10 cellular contexts compared by ENCODE assay signal in the genomic region with DNA sequence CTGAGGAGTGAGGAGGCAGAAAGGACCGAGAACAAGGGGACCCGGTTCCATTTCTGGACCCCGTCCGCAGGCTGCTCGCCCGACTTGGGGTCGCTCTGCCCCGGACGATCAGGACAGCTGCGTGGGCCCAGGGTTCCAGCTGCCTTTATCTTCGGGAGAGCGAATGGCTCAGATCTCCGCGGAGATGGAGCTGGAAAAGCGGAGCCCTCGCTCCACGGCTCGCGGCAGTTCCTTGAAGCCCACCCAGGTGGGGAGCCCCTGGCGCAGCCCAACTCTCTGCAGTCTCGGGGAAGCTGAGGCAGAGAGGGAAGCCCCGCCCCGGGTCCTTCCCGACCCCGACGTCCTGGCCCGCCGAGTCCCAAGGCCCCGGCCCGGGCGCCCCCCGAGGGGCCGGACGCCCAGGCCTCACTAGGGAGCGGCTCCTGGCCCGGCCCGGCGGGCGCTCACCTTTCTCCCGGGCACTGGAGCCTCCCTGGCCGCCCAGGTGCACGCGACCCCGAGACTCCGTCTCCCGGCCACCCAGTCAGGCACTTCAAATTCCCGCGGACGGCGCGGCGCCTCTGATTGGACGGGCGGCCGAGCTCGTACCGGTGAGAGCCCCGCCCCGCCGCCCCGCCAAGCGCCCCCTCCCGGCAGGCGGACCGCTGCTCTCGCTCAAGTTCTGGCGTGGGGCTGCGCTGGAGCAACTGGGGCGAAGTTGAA.
DNase-seq lines count a peak whose midpoint lies in the region; ATAC-seq and TF ChIP-seq lines count a peak whose summit lies in the region.
"Had no signal": no experiment of that assay in that cellular context is flagged by ENCODE, and none has a peak within 500 bp of the region (broad histone marks: within the 10 kb centered on the region; RNA-seq: fewer than 3 reads in every experiment).

No MANE protein-coding gene starts in this region.

- ATAC-seq in HG02938 (IDR thresholded peaks at IDR 0.05; ENCODE audit: unreplicated experiment) = no peak
- ATAC-seq: mucosa of descending colon; stimulated activated effector memory CD8-positive, alpha-beta T cell treated with anti-CD3 and anti-CD28 coated beads, Interleukin-12 subunit alpha, Interleukin-12 subunit beta, amount 100 ng/mL, for 72 hours had no signal

- POLR2A ChIA-PET in activated CD4-positive, alpha-beta T cell treated with anti-CD3 and anti-CD28 coated beads, Interleukin-2, amount 10 ng/mL, durations not matched to agents 7 days and 5 days (lab: Charles Lee) = interaction anchor here (0.7 kb wide), 1 partner anchor 289 kb away, joined by 3 read pairs; no protein-coding TSS in a partner anchor

- H3K27me3 Mint-ChIP-seq in activated CD4-positive, alpha-beta T cell treated with anti-CD3 and anti-CD28 coated beads, Interleukin-2, amount 10 ng/mL, durations not matched to agents 7 days and 5 days = peaks cover 43% of the 10 kb centered on the region
- peaks cover 1% of the 10 kb centered on the region for H3K27me3 Mint-ChIP-seq in glutamatergic neuron (ENCODE audit: unreplicated experiment)

- H3K36me3 Mint-ChIP-seq in activated CD4-positive, alpha-beta T cell treated with anti-CD3 and anti-CD28 coated beads, Interleukin-2, amount 10 ng/mL, durations not matched to agents 7 days and 5 days (ENCODE audit: low read depth) = no peaks in the 10 kb centered on the region
- no peaks in the 10 kb centered on the region for H3K36me3 Mint-ChIP-seq in glutamatergic neuron (ENCODE audit: unreplicated experiment)
- H3K36me3 Mint-ChIP-seq: stimulated activated effector memory CD8-positive, alpha-beta T cell treated with anti-CD3 and anti-CD28 coated beads, Interleukin-12 subunit alpha, Interleukin-12 subunit beta, amount 100 ng/mL, for 72 hours had no signal

- peak; percentile 67 for TF ChIP-seq CTCF in glutamatergic neuron (IDR thresholded peaks at IDR 0.05; ENCODE audit: partially characterized antibody, unreplicated experiment)

- no peak overlapping the region for H3K4me3 Mint-ChIP-seq in activated CD4-positive, alpha-beta T cell treated with anti-CD3 and anti-CD28 coated beads, Interleukin-2, amount 10 ng/mL, durations not matched to agents 7 days and 5 days
- H3K4me3 Mint-ChIP-seq in glutamatergic neuron (ENCODE audit: unreplicated experiment) = peak overlapping the region; percentile 70
- H3K4me3 Mint-ChIP-seq: stimulated activated effector memory CD8-positive, alpha-beta T cell treated with anti-CD3 and anti-CD28 coated beads, Interleukin-12 subunit alpha, Interleukin-12 subunit beta, amount 100 ng/mL, for 72 hours had no signal

- CTCF ChIA-PET in activated CD4-positive, alpha-beta T cell treated with anti-CD3 and anti-CD28 coated beads, Interleukin-2, amount 10 ng/mL, durations not matched to agents 7 days and 5 days (lab: Charles Lee) = no interaction called here

- no peaks in the 10 kb centered on the region for H3K4me1 Mint-ChIP-seq in activated CD4-positive, alpha-beta T cell treated with anti-CD3 and anti-CD28 coated beads, Interleukin-2, amount 10 ng/mL, durations not matched to agents 7 days and 5 days
- no peaks in the 10 kb centered on the region for H3K4me1 Mint-ChIP-seq in glutamatergic neuron (ENCODE audit: low read depth, unreplicated experiment)
- H3K4me1 Mint-ChIP-seq: stimulated activated effector memory CD8-positive, alpha-beta T cell treated with anti-CD3 and anti-CD28 coated beads, Interleukin-12 subunit alpha, Interleukin-12 subunit beta, amount 100 ng/mL, for 72 hours had no signal

- H3K27ac Mint-ChIP-seq in activated CD4-positive, alpha-beta T cell treated with anti-CD3 and anti-CD28 coated beads, Interleukin-2, amount 10 ng/mL, durations not matched to agents 7 days and 5 days = no peak overlapping the region
- H3K27ac Mint-ChIP-seq in glutamatergic neuron (ENCODE audit: unreplicated experiment) = no peak overlapping the region
- H3K27ac Mint-ChIP-seq: stimulated activated effector memory CD8-positive, alpha-beta T cell treated with anti-CD3 and anti-CD28 coated beads, Interleukin-12 subunit alpha, Interleukin-12 subunit beta, amount 100 ng/mL, for 72 hours had no signal

- peak; percentile 43 for DNase-seq in activated CD4-positive, alpha-beta T cell treated with anti-CD3 and anti-CD28 coated beads, Interleukin-2, amount 50 U/mL, for 1 hour
- no peak for DNase-seq in activated CD4-positive, alpha-beta T cell treated with anti-CD3 and anti-CD28 coated beads, Interleukin-2, amount 10 ng/mL, durations not matched to agents 7 days and 5 days
- DNase-seq in T-helper 9 cell (peak; percentile 4), glutamatergic neuron (peak; percentile 78), mesenteric fat pad (ENCODE audit: low spot score) (no peak), KG1 (lab: John Stamatoyannopoulos, UW) (no peak)
- DNase-seq in stimulated activated CD8-positive, alpha-beta memory T cell treated with anti-CD3 and anti-CD28 coated beads, Interleukin-4, amount 100 ng/mL, for 24 hours (ENCODE audit: low read depth) = peak; percentile 26

- no peaks in the 10 kb centered on the region for H3K9me3 Mint-ChIP-seq in activated CD4-positive, alpha-beta T cell treated with anti-CD3 and anti-CD28 coated beads, Interleukin-2, amount 10 ng/mL, durations not matched to agents 7 days and 5 days
- H3K9me3 Mint-ChIP-seq in glutamatergic neuron (ENCODE audit: unreplicated experiment) = no peaks in the 10 kb centered on the region
- H3K9me3 Mint-ChIP-seq: stimulated activated effector memory CD8-positive, alpha-beta T cell treated with anti-CD3 and anti-CD28 coated beads, Interleukin-12 subunit alpha, Interleukin-12 subunit beta, amount 100 ng/mL, for 72 hours had no signal

Comparison
In these comparisons a context has a peak if more than half of its experiments do, and no peak if none do; other contexts are left out.
1. DNase-seq: peak in activated CD4-positive, alpha-beta T cell treated with anti-CD3 and anti-CD28 coated beads, Interleukin-2, amount 50 U/mL, for 1 hour (single experiment), T-helper 9 cell (single experiment), glutamatergic neuron (single experiment) and stimulated activated CD8-positive, alpha-beta memory T cell treated with anti-CD3 and anti-CD28 coated beads, Interleukin-4, amount 100 ng/mL, for 24 hours (single experiment); none in activated CD4-positive, alpha-beta T cell treated with anti-CD3 and anti-CD28 coated beads, Interleukin-2, amount 10 ng/mL, durations not matched to agents 7 days and 5 days (single experiment), mesenteric fat pad (single experiment) and KG1 (single experiment).